ENCODE assay signal across 9 cellular contexts in the genomic region with DNA sequence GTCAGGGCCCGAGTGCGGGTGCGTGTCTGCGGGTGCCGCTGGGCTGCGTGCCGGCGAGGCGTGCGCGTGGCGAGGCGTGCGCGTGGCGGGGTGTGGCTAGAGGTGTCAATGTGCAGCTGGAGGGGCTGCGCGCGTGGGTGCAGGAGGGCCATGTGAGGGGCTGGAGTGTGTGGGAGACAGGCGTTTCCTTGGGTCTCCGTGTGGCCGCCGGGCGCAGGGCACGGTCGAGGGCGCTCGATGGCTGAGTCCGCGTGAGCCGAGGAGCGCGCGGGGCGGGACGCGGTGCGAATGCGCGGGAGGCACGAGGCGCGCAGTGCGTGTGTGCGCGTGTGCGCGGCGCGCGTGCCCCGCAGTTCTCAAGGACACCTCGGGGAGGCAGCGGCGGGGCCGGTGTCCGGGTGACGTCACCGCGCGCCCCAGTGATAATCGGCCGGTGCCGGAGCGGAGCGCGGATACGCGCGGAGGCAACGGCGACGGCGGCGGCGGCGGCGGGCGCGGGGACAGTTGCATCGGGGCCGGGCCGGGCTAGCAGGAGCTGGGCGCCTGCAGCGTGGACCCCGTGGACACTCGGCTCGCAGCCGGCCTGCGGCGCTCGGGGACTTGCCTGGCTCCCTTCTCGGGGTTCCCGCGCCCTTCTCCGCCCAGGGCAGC. TPM values are rescaled to one million over a fixed set of nuclear protein-coding genes. Genes with fewer than 3 reads are reported as not detected.
A peak's percentile ranks its signal among the peaks of the same experiment; 100 is the strongest.
DNase-seq lines count a peak whose midpoint lies in the region; ATAC-seq, FAIRE-seq and TF ChIP-seq lines count a peak whose summit lies in the region.
"Had no signal": no experiment of that assay in that cellular context is flagged by ENCODE, and none has a peak within 500 bp of the region (broad histone marks: within the 10 kb centered on the region; RNA-seq: fewer than 3 reads in every experiment).

No MANE protein-coding gene starts in this region.

- H3K4me1 Mint-ChIP-seq in activated naive CD8-positive, alpha-beta T cell treated with anti-CD3 and anti-CD28 coated beads, Interleukin-2, amount 10 ng/mL, durations not matched to agents 7 days and 5 days = peaks cover 2% of the 10 kb centered on the region

- TF ChIP-seq POLR2A in testis (IDR thresholded peaks at IDR 0.05) = no peak

- DNase-seq in cardiac muscle cell (ENCODE audit: low read depth in 1 of 2, low spot score in 1 of 2) (no peak), Right ventricle myocardium superior (no peak), kidney (peak; percentile 57), testis (peak; percentile 25)
- no peak for DNase-seq in activated naive CD8-positive, alpha-beta T cell treated with anti-CD3 and anti-CD28 coated beads, Interleukin-2, amount 10 ng/mL, durations not matched to agents 7 days and 5 days

- H3K36me3 Mint-ChIP-seq in activated naive CD8-positive, alpha-beta T cell treated with anti-CD3 and anti-CD28 coated beads, Interleukin-2, amount 10 ng/mL, durations not matched to agents 7 days and 5 days = no peaks in the 10 kb centered on the region

- peak overlapping the region; percentile 32 for H3K4me3 Mint-ChIP-seq in activated naive CD8-positive, alpha-beta T cell treated with anti-CD3 and anti-CD28 coated beads, Interleukin-2, amount 10 ng/mL, durations not matched to agents 7 days and 5 days

- TF ChIP-seq CTCF in cardiac muscle cell (IDR thresholded peaks at IDR 0.05; ENCODE audit: low read depth, low read length) (no peak), kidney (IDR thresholded peaks at IDR 0.05; ENCODE audit: borderline replicate concordance, extremely low read depth, insufficient read depth) (no peak), testis (IDR thresholded peaks at IDR 0.05) (no peak)

- peaks cover 41% of the 10 kb centered on the region for H3K27me3 Mint-ChIP-seq in activated naive CD8-positive, alpha-beta T cell treated with anti-CD3 and anti-CD28 coated beads, Interleukin-2, amount 10 ng/mL, durations not matched to agents 7 days and 5 days

- H3K27ac ChIP-seq in cardiac muscle cell (no peak overlapping the region), kidney (ENCODE audit: low read depth in 2 of 2, low read length in 2 of 2) (no peak overlapping the region), testis (no peak overlapping the region)
- H3K27ac ChIP-seq: epithelial cell of prostate had no signal

- POLR2A ChIA-PET in activated naive CD8-positive, alpha-beta T cell treated with anti-CD3 and anti-CD28 coated beads, Interleukin-2, amount 10 ng/mL, durations not matched to agents 7 days and 5 days (lab: Charles Lee) = no interaction called here

- no peak overlapping the region for H3K27ac Mint-ChIP-seq in activated naive CD8-positive, alpha-beta T cell treated with anti-CD3 and anti-CD28 coated beads, Interleukin-2, amount 10 ng/mL, durations not matched to agents 7 days and 5 days

- H3K27me3 ChIP-seq in cardiac muscle cell (peaks cover 94% of the 10 kb centered on the region), testis (no peaks in the 10 kb centered on the region)

- no peak for FAIRE-seq in kidney (lab: Jason Lieb, UNC)

- 0 to 6% methylated on average over 19 to 44 of the region's 96 CpGs for WGBS in testis, 2 donors

- H3K36me3 ChIP-seq in cardiac muscle cell = no peaks in the 10 kb centered on the region
- no peaks in the 10 kb centered on the region for H3K36me3 ChIP-seq in kidney (ENCODE audit: control insufficient read depth in 1 of 2, insufficient read depth in 2 of 2, low read length in 2 of 2)
- H3K36me3 ChIP-seq in testis (ENCODE audit: low read depth, missing control alignments) = no peaks in the 10 kb centered on the region

- H3K9me3 Mint-ChIP-seq in activated naive CD8-positive, alpha-beta T cell treated with anti-CD3 and anti-CD28 coated beads, Interleukin-2, amount 10 ng/mL, durations not matched to agents 7 days and 5 days = no peaks in the 10 kb centered on the region

- H3K9ac ChIP-seq in kidney (ENCODE audit: low read length in 2 of 2) = no peak overlapping the region

- H3K4me1 ChIP-seq in cardiac muscle cell (ENCODE audit: low read depth) (peaks cover 12% of the 10 kb centered on the region), kidney (ENCODE audit: control insufficient read depth in 1 of 2, insufficient read depth in 1 of 2, low read depth in 1 of 2, low read length in 2 of 2) (peaks cover 0 to 5% of the 10 kb centered on the region in 2 donors), testis (peaks cover 4% of the 10 kb centered on the region)

- H3K4me3 ChIP-seq in cardiac muscle cell (peak overlapping the region; percentile 8), kidney (ENCODE audit: low read length in 2 of 2) (no peak overlapping the region), testis (peak overlapping the region; percentile 24 to 34)

- ATAC-seq in Right ventricle myocardium superior (ENCODE audit: poor library complexity) = no peak
- no peak for ATAC-seq in activated naive CD8-positive, alpha-beta T cell treated with anti-CD3 and anti-CD28 coated beads, Interleukin-2, amount 10 ng/mL, durations not matched to agents 7 days and 5 days (ENCODE audit: low read depth)
- no peak for ATAC-seq in GM19023 (IDR thresholded peaks at IDR 0.05; ENCODE audit: unreplicated experiment)
- no peak for ATAC-seq in HG03571 (IDR thresholded peaks at IDR 0.05; ENCODE audit: unreplicated experiment)
- no peak for ATAC-seq in GM21360 (IDR thresholded peaks at IDR 0.05; ENCODE audit: unreplicated experiment)

- H3K9me3 ChIP-seq in cardiac muscle cell (ENCODE audit: low read depth) (no peaks in the 10 kb centered on the region), kidney (ENCODE audit: control insufficient read depth in 1 of 2, low read length in 2 of 2) (no peaks in the 10 kb centered on the region), testis (no peaks in the 10 kb centered on the region)

- intact Hi-C loops in Right ventricle myocardium superior (cut with DNase I) (loop anchor here (5.0 kb wide), 1 partner anchor 120 kb away; no protein-coding TSS in a partner anchor), kidney (cut with DNase I) (loop anchor here (10.0 kb wide), 1 partner anchor 122 kb away; no protein-coding TSS in a partner anchor), testis (cut with DNase I; ENCODE audit: low total_unique reads) (no loop called here)

RNA-seq across cellular contexts. Expression of gene YTHDF1, which starts 38.7 kb away (rescaled TPM):
- total RNA-seq in cardiac muscle cell (24.2 and 29.5 TPM in 2 replicates), Right ventricle myocardium superior (21.1 TPM), kidney (43.1 TPM), testis (10 to 100 TPM; 55.7 to 56.9 TPM)
- polyA plus RNA-seq in cardiac muscle cell (40.0 and 54.2 TPM in 2 replicates), kidney (ENCODE audit: insufficient read depth, low read depth, low replicate concordance) (21.9 TPM), testis (ENCODE audit: insufficient read depth, low read depth, low replicate concordance) (37.2 TPM)
- 10 to 100 TPM; 38.0 to 41.2 TPM for total RNA-seq in activated naive CD8-positive, alpha-beta T cell treated with anti-CD3 and anti-CD28 coated beads, Interleukin-2, amount 10 ng/mL, durations not matched to agents 7 days and 5 days

RNA-seq across cellular contexts. Expression of gene BIRC7, which starts 58.4 kb away (rescaled TPM):
- total RNA-seq in cardiac muscle cell (0.21 and 0.54 TPM in 2 replicates), Right ventricle myocardium superior (0.22 TPM), kidney (4.0 TPM), testis (under 1 TPM; 0.24 to 0.25 TPM)
- polyA plus RNA-seq in cardiac muscle cell (not detected in 2 replicates), kidney (ENCODE audit: insufficient read depth, low read depth, low replicate concordance) (0.30 TPM), testis (ENCODE audit: insufficient read depth, low read depth, low replicate concordance) (0.33 TPM)
- not detected for total RNA-seq in activated naive CD8-positive, alpha-beta T cell treated with anti-CD3 and anti-CD28 coated beads, Interleukin-2, amount 10 ng/mL, durations not matched to agents 7 days and 5 days

Comparison
In these comparisons a context has a peak if more than half of its experiments do, and no peak if none do; other contexts are left out.
1. DNase-seq: peak in kidney (single experiment) and testis (single experiment); none in cardiac muscle cell (0 of 2), Right ventricle myocardium superior (single experiment) and activated naive CD8-positive, alpha-beta T cell treated with anti-CD3 and anti-CD28 coated beads, Interleukin-2, amount 10 ng/mL, durations not matched to agents 7 days and 5 days (single experiment).
2. H3K4me3 ChIP-seq: peak in cardiac muscle cell (single experiment) and testis (2 of 2); none in kidney (0 of 2).